Comparison of ENCODE assay signal across 19 cellular contexts in genomic region chr20:23008673-23009072, GRCh38. TPM values are rescaled to one million over a fixed set of nuclear protein-coding genes. Genes with fewer than 3 reads are reported as not detected.
DNase-seq lines count a peak whose midpoint lies in the region; ATAC-seq, FAIRE-seq and TF ChIP-seq lines count a peak whose summit lies in the region.
"Had no signal": no experiment of that assay in that cellular context is flagged by ENCODE, and none has a peak within 500 bp of the region (broad histone marks: within the 10 kb centered on the region; RNA-seq: fewer than 3 reads in every experiment).

No MANE protein-coding gene starts in this region.

- CTCF ChIA-PET in HepG2 (lab: Yijun Ruan, JAX; ENCODE audit: low intra/inter-chr PET ratio, low total read pairs) = no interaction called here

- DNase-seq in HepG2 (ENCODE audit: low spot score) = no peak
- DNase-seq in right lobe of liver = no peak
- DNase-seq in RWPE2 (ENCODE audit: low spot score) = no peak
- DNase-seq in mesenchymal stem cell = no peak
- no peak for DNase-seq in SKM-1 treated with dmso at 0.1 percent for 144 hours (lab: John Stamatoyannopoulos, UW; ENCODE audit: unreplicated experiment)
- no peak for DNase-seq in SW 1271 (lab: John Stamatoyannopoulos, UW)
- no peak for DNase-seq in NCI-H82 (lab: John Stamatoyannopoulos, UW)
- DNase-seq: AML-193; Caco-2; CD8-positive, alpha-beta memory T cell; DND-41; HFFc6 had no signal

- no peak overlapping the region for H2AK5ac ChIP-seq in mesenchymal stem cell (ENCODE audit: low read length, severe bottlenecking)

- H2BK5ac ChIP-seq in mesenchymal stem cell (ENCODE audit: low read depth, low read length, poor library complexity, severe bottlenecking) = no peak overlapping the region

- no peaks in the 10 kb centered on the region for H3K9me3 ChIP-seq in HepG2 (ENCODE audit: low read length)
- H3K9me3 ChIP-seq in right lobe of liver = no peaks in the 10 kb centered on the region
- H3K9me3 ChIP-seq in RWPE2 (ENCODE audit: severe bottlenecking) = no peaks in the 10 kb centered on the region
- H3K9me3 ChIP-seq in mesenchymal stem cell (ENCODE audit: control insufficient read depth, low read length) = no peaks in the 10 kb centered on the region
- H3K9me3 ChIP-seq: BLaER1, Caco-2 had no signal

- FAIRE-seq in HepG2 (lab: Jason Lieb, UNC) = no peak
- FAIRE-seq: GM12878, K562 had no signal

- no peak overlapping the region for H3K18ac ChIP-seq in mesenchymal stem cell (ENCODE audit: low read depth in 1 of 2, low read length in 2 of 2)

- intact Hi-C loops in HepG2 (cut with micrococcal nuclease; ENCODE audit: unreplicated experiment) = no loop called here
- intact Hi-C loops in right lobe of liver (cut with DNase I) = no loop called here

- POLR2A ChIA-PET in HepG2 (lab: Yijun Ruan, JAX) = no interaction called here

- H3K4me3 ChIP-seq in HepG2 (replicated peaks in 1 of 3; ENCODE audit: insufficient read depth in 1 of 3, low read depth in 2 of 3, low read length in 3 of 3) (no peak overlapping the region), right lobe of liver (no peak overlapping the region), RWPE2 (ENCODE audit: severe bottlenecking) (no peak overlapping the region), mesenchymal stem cell (ENCODE audit: insufficient read depth in 1 of 2, low read depth in 1 of 2, low read length in 2 of 2) (no peak overlapping the region)
- H3K4me3 ChIP-seq: BLaER1, GM12878, GM23338, K562 had no signal

- H4K91ac ChIP-seq in mesenchymal stem cell (ENCODE audit: low read length) = peak overlapping the region; percentile 43

- H3K14ac ChIP-seq in mesenchymal stem cell (ENCODE audit: low read length in 2 of 2) = no peak overlapping the region

- H4K20me1 ChIP-seq in HepG2 (ENCODE audit: insufficient read depth, low read length) = no peaks in the 10 kb centered on the region
- H4K20me1 ChIP-seq: BLaER1 had no signal

- no peak overlapping the region for H2BK12ac ChIP-seq in mesenchymal stem cell (ENCODE audit: low read length in 2 of 2)

- H3K36me3 ChIP-seq in HepG2 (replicated peaks in 1 of 2; ENCODE audit: control insufficient read depth in 1 of 2, insufficient read depth in 2 of 2, low read length in 2 of 2) (no peaks in the 10 kb centered on the region), right lobe of liver (no peaks in the 10 kb centered on the region), RWPE2 (ENCODE audit: low read depth) (no peaks in the 10 kb centered on the region), mesenchymal stem cell (ENCODE audit: control insufficient read depth in 1 of 2, insufficient read depth in 2 of 2, low read depth in 1 of 2, low read length in 2 of 2) (no peaks in the 10 kb centered on the region)
- H3K36me3 ChIP-seq: BLaER1 had no signal

- no peak overlapping the region for H2BK120ac ChIP-seq in mesenchymal stem cell (ENCODE audit: low read depth, low read length)

- in situ Hi-C loops in HepG2 (cut with HindIII; ENCODE audit: extremely low pct_ligation_motif_present, low pct_unique_long_range_greater_than_20kb) = no loop called here

- H3K27me3 ChIP-seq in HepG2 (ENCODE audit: control insufficient read depth in 1 of 2, insufficient read depth in 2 of 2, low read length in 2 of 2) (0 out of 5 replicates have a peak, but pooled peaks cover 0 to 6% of the 10 kb centered on the region in 2 experiments), right lobe of liver (no peaks in the 10 kb centered on the region), RWPE2 (ENCODE audit: insufficient read depth, poor library complexity, severe bottlenecking) (no peaks in the 10 kb centered on the region), mesenchymal stem cell (ENCODE audit: control insufficient read depth in 1 of 2, insufficient read depth in 1 of 2, low read length in 2 of 2) (peaks cover 0 to 3% of the 10 kb centered on the region in 2 experiments)
- H3K27me3 ChIP-seq: BLaER1 had no signal

- no peaks in the 10 kb centered on the region for H3K79me2 ChIP-seq in HepG2 (ENCODE audit: insufficient read depth, low read length)

- H3K4ac ChIP-seq in mesenchymal stem cell (ENCODE audit: low read depth in 1 of 2, low read length in 2 of 2) = no peak overlapping the region

- no peak overlapping the region for H3K23ac ChIP-seq in mesenchymal stem cell (ENCODE audit: low read length in 2 of 2)

- H2AFZ ChIP-seq in HepG2 (ENCODE audit: low read length) = no peak overlapping the region
- H2AFZ ChIP-seq in mesenchymal stem cell (ENCODE audit: low read depth, low read length) = no peak overlapping the region
- H2AFZ ChIP-seq: GM23338 had no signal

- TF ChIP-seq CTCF in HepG2 (CRISPR knock-in tag; IDR thresholded peaks at IDR 0.05) (no peak), right lobe of liver (IDR thresholded peaks at IDR 0.05) (no peak), RWPE2 (IDR thresholded peaks at IDR 0.05; ENCODE audit: poor library complexity, severe bottlenecking) (no peak)

- no peak overlapping the region for H3K4me2 ChIP-seq in HepG2 (ENCODE audit: low read depth, low read length)
- H3K4me2 ChIP-seq in mesenchymal stem cell (ENCODE audit: low read length, poor library complexity, severe bottlenecking) = no peak overlapping the region
- H3K4me2 ChIP-seq: BLaER1 had no signal

- 32% methylated on average over 2 of the region's 2 CpGs for WGBS in HepG2 (ENCODE audit: low lambda C conversion rate)
- WGBS in right lobe of liver (ENCODE audit: insufficient coverage, low coverage, low lambda C conversion rate, missing lambda C conversion rate) = 77% methylated on average over 2 of the region's 2 CpGs
- no CpG with 5 or more reads among the region's 2 CpGs for WGBS in mesenchymal stem cell

- no peaks in the 10 kb centered on the region for H3K79me1 ChIP-seq in mesenchymal stem cell (replicated peaks; ENCODE audit: low read length, poor library complexity, severe bottlenecking)

- H2BK15ac ChIP-seq in mesenchymal stem cell (ENCODE audit: low read depth, poor library complexity, severe bottlenecking) = no peak overlapping the region

- H4K8ac ChIP-seq in mesenchymal stem cell (ENCODE audit: low read length) = no peak overlapping the region

- ATAC-seq in HepG2 = no peak
- ATAC-seq in right lobe of liver = no peak
- ATAC-seq in RWPE2 (ENCODE audit: low read depth) = peak; percentile 67; the same call in 2 of the 3 replicates
- ATAC-seq: GM12878, K562 had no signal

- BruUV-seq in HepG2 (replicated peaks; lab: Mats Ljungman, UMichigan) = no TSS peak

- H3K27ac ChIP-seq in HepG2 (ENCODE audit: extremely low read length, insufficient read depth, low read length) = no peak overlapping the region
- no peak overlapping the region for H3K27ac ChIP-seq in right lobe of liver
- H3K27ac ChIP-seq in RWPE2 (ENCODE audit: poor library complexity, severe bottlenecking) = no peak overlapping the region
- H3K27ac ChIP-seq in mesenchymal stem cell (ENCODE audit: low read length, poor library complexity, severe bottlenecking) = no peak overlapping the region
- H3K27ac ChIP-seq: 22Rv1, BLaER1, HL-60 had no signal

- TF ChIP-seq POLR2A in HepG2 (IDR thresholded peaks at IDR 0.05; ENCODE audit: insufficient read depth in 1 of 2, low read depth in 2 of 2, low read length in 2 of 2) (no peak), right lobe of liver (IDR thresholded peaks at IDR 0.05) (no peak)

- H3K9ac ChIP-seq in HepG2 (ENCODE audit: insufficient read depth, low read depth, low read length) (no peak overlapping the region), mesenchymal stem cell (ENCODE audit: low read length) (no peak overlapping the region)
- H3K9ac ChIP-seq: BLaER1 had no signal

- no peak for TF ChIP-seq RAD21 in HepG2 (CRISPR knock-in tag; IDR thresholded peaks at IDR 0.05)

- TF ChIP-seq EP300 in HepG2 (IDR thresholded peaks at IDR 0.05; ENCODE audit: low read depth in 2 of 2, low read length in 2 of 2) (no peak), HepG2 (CRISPR knock-in tag; IDR thresholded peaks at IDR 0.05; ENCODE audit: borderline replicate concordance) (no peak)

- H3K4me1 ChIP-seq in HepG2 (ENCODE audit: insufficient read depth, low read length) (no peaks in the 10 kb centered on the region), right lobe of liver (no peaks in the 10 kb centered on the region), RWPE2 (ENCODE audit: insufficient read depth, poor library complexity, severe bottlenecking) (peaks cover 12% of the 10 kb centered on the region), mesenchymal stem cell (ENCODE audit: control insufficient read depth, insufficient read depth, low read depth, low read length) (peaks cover 2% of the 10 kb centered on the region)
- H3K4me1 ChIP-seq: BLaER1, Caco-2 had no signal

RNA-seq across cellular contexts. Expression of gene SSTR4, which starts 26.4 kb away (rescaled TPM):
- not detected in 2 replicates for total RNA-seq in HepG2 (2016; rRNA removed; fragmentation: Illumina TruSeq; extraction: Trizol)
- total RNA-seq in HepG2 (2016; cell fraction: cytosol; rRNA removed; fragmentation: Illumina TruSeq; extraction: Trizol; ENCODE audit: low read depth) = not detected in 2 replicates
- total RNA-seq in HepG2 (2016; cell fraction: insoluble cytoplasmic fraction; rRNA removed; fragmentation: Illumina TruSeq; extraction: Trizol) = not detected in 2 replicates
- total RNA-seq in HepG2 (2016; cell fraction: membrane; rRNA removed; fragmentation: Illumina TruSeq; extraction: Trizol) = not detected in 2 replicates
- total RNA-seq in HepG2 (2016; cell fraction: nucleus; rRNA removed; fragmentation: Illumina TruSeq; extraction: Trizol) = not detected in 2 replicates
- not detected in 2 replicates for polyA plus RNA-seq in HepG2 (2011; rRNA removed)
- not detected in 2 replicates for polyA plus RNA-seq in HepG2 (2011; cell fraction: cytosol; rRNA removed)
- polyA plus RNA-seq in HepG2 (2011; cell fraction: nucleus; rRNA removed) = not detected in 2 replicates
- polyA plus RNA-seq in HepG2 (2012) = not detected in 2 replicates
- polyA plus RNA-seq in HepG2 (2016; cell fraction: cytosol; fragmentation: Illumina TruSeq; extraction: Trizol; ENCODE audit: low read depth) = not detected in 2 replicates
- not detected in 2 replicates for polyA plus RNA-seq in HepG2 (2016; cell fraction: insoluble cytoplasmic fraction; fragmentation: Illumina TruSeq; extraction: Trizol; ENCODE audit: low read depth)
- not detected in 2 replicates for polyA plus RNA-seq in HepG2 (2016; cell fraction: membrane; fragmentation: Illumina TruSeq; extraction: Trizol; ENCODE audit: low read depth)
- polyA plus RNA-seq in HepG2 (2016; cell fraction: nucleus; fragmentation: Illumina TruSeq; extraction: Trizol; ENCODE audit: insufficient read depth, low read depth) = not detected in 2 replicates
- not detected in 2 replicates for polyA minus RNA-seq in HepG2 (2011; rRNA and poly(A)+ RNA removed; ENCODE audit: low replicate concordance)
- polyA minus RNA-seq in HepG2 (2011; cell fraction: cytosol; rRNA and poly(A)+ RNA removed) = not detected in 2 replicates
- polyA minus RNA-seq in HepG2 (2011; cell fraction: nucleus; rRNA and poly(A)+ RNA removed) = not detected in 2 replicates
- total RNA-seq in right lobe of liver = not detected
- not detected for polyA plus RNA-seq in mesenchymal stem cell (2013, experiment 1 of 2)
- not detected for polyA plus RNA-seq in mesenchymal stem cell (2013, experiment 2 of 2)
- total RNA-seq: Caco-2; CD8-positive, alpha-beta memory T cell; GM12878; GM23338; H7; HFFc6; K562 had no signal
- polyA plus RNA-seq: CD8-positive, alpha-beta memory T cell; GM12878; GM23338; K562 had no signal

RNA-seq across cellular contexts. Expression of gene THBD, which starts 40.8 kb away (rescaled TPM):
- total RNA-seq in HepG2 (2016; rRNA removed; fragmentation: Illumina TruSeq; extraction: Trizol) = not detected in 2 replicates
- total RNA-seq in HepG2 (2016; cell fraction: cytosol; rRNA removed; fragmentation: Illumina TruSeq; extraction: Trizol; ENCODE audit: low read depth) = not detected in 2 replicates
- total RNA-seq in HepG2 (2016; cell fraction: insoluble cytoplasmic fraction; rRNA removed; fragmentation: Illumina TruSeq; extraction: Trizol) = not detected in 2 replicates
- total RNA-seq in HepG2 (2016; cell fraction: membrane; rRNA removed; fragmentation: Illumina TruSeq; extraction: Trizol) = not detected in 2 replicates
- total RNA-seq in HepG2 (2016; cell fraction: nucleus; rRNA removed; fragmentation: Illumina TruSeq; extraction: Trizol) = not detected in 2 replicates
- 0.03 TPM in 1 of 2 replicates, not detected in the other for polyA plus RNA-seq in HepG2 (2011; rRNA removed)
- polyA plus RNA-seq in HepG2 (2011; cell fraction: cytosol; rRNA removed) = not detected in 2 replicates
- not detected in 2 replicates for polyA plus RNA-seq in HepG2 (2011; cell fraction: nucleus; rRNA removed)
- not detected in 2 replicates for polyA plus RNA-seq in HepG2 (2012)
- not detected in 2 replicates for polyA plus RNA-seq in HepG2 (2016; cell fraction: cytosol; fragmentation: Illumina TruSeq; extraction: Trizol; ENCODE audit: low read depth)
- polyA plus RNA-seq in HepG2 (2016; cell fraction: insoluble cytoplasmic fraction; fragmentation: Illumina TruSeq; extraction: Trizol; ENCODE audit: low read depth) = not detected in 2 replicates
- not detected in 2 replicates for polyA plus RNA-seq in HepG2 (2016; cell fraction: membrane; fragmentation: Illumina TruSeq; extraction: Trizol; ENCODE audit: low read depth)
- not detected in 2 replicates for polyA plus RNA-seq in HepG2 (2016; cell fraction: nucleus; fragmentation: Illumina TruSeq; extraction: Trizol; ENCODE audit: insufficient read depth, low read depth)
- polyA minus RNA-seq in HepG2 (2011; rRNA and poly(A)+ RNA removed; ENCODE audit: low replicate concordance) = 0.12 TPM in 1 of 2 replicates, not detected in the other
- polyA minus RNA-seq in HepG2 (2011; cell fraction: cytosol; rRNA and poly(A)+ RNA removed) = not detected in 2 replicates
- not detected in 2 replicates for polyA minus RNA-seq in HepG2 (2011; cell fraction: nucleus; rRNA and poly(A)+ RNA removed)
- 10 to 100 TPM in 2 of 6 experiments, 1 to 10 TPM in 4; 1.4 to 15.6 (median 4.9) TPM for total RNA-seq in right lobe of liver
- polyA plus RNA-seq in mesenchymal stem cell (2013, experiment 1 of 2) = 9.7 TPM
- polyA plus RNA-seq in mesenchymal stem cell (2013, experiment 2 of 2) = 9.8 TPM
- total RNA-seq: GM12878 had no signal
- polyA plus RNA-seq: CD8-positive, alpha-beta memory T cell; GM12878 had no signal
